In genomic region chr17:82548681-82549303, GRCh38 we compare ENCODE assay signal across 11 cellular contexts. TPM values are rescaled to one million over a fixed set of nuclear protein-coding genes. Genes with fewer than 3 reads are reported as not detected.
A peak's percentile ranks its signal among the peaks of the same experiment; 100 is the strongest.
DNase-seq lines count a peak whose midpoint lies in the region; ATAC-seq and TF ChIP-seq lines count a peak whose summit lies in the region.
"Had no signal": no experiment of that assay in that cellular context is flagged by ENCODE, and none has a peak within 500 bp of the region (broad histone marks: within the 10 kb centered on the region; RNA-seq: fewer than 3 reads in every experiment).

No MANE protein-coding gene starts in this region.

- peak overlapping the region in 1 of 4 donors; percentile 52 for H3K27ac ChIP-seq in Peyer's patch
- H3K27ac ChIP-seq: gastroesophageal sphincter had no signal

- TF ChIP-seq CTCF in mucosa of descending colon (IDR thresholded peaks at IDR 0.05) (no peak), Peyer's patch (IDR thresholded peaks at IDR 0.05) (no peak)

- H3K27me3 Mint-ChIP-seq in stimulated activated naive CD8-positive, alpha-beta T cell treated with anti-CD3 and anti-CD28 coated beads, Interleukin-15, amount 100 ng/mL, for 72 hours = no peaks in the 10 kb centered on the region
- H3K27me3 Mint-ChIP-seq in dendritic cell treated with granulocyte-macrophage colony-stimulating factor and Interleukin-4, amounts not matched to agents 40 ng/mL and 50 ng/mL, for 4 days = no peaks in the 10 kb centered on the region

- intact Hi-C loops in dendritic cell treated with granulocyte-macrophage colony-stimulating factor and Interleukin-4, amounts not matched to agents 40 ng/mL and 50 ng/mL, for 4 days (cut with micrococcal nuclease) = no loop called here
- intact Hi-C loops in mucosa of descending colon (cut with DNase I, micrococcal nuclease) = no loop called here

- H3K36me3 ChIP-seq in mucosa of descending colon (ENCODE audit: low read depth) (no peaks in the 10 kb centered on the region), Peyer's patch (no peaks in the 10 kb centered on the region)
- H3K36me3 ChIP-seq: gastroesophageal sphincter had no signal

- peak; percentile 18 for DNase-seq in stimulated activated naive CD8-positive, alpha-beta T cell treated with anti-CD3 and anti-CD28 coated beads, Interleukin-15, Interleukin-2, amounts not matched to agents 100 U/mL and 50 U/mL, for 24 hours
- DNase-seq in stimulated activated naive CD8-positive, alpha-beta T cell treated with anti-CD3 and anti-CD28 coated beads, Interleukin-15, amount 100 ng/mL, for 72 hours = no peak
- DNase-seq in mucosa of descending colon = peak; percentile 62 to 78 (median 70)
- DNase-seq in Peyer's patch = no peak
- DNase-seq in NCI-H345 treated with DMSO at 0.1 percent for 48 hours (lab: John Stamatoyannopoulos, UW; ENCODE audit: unreplicated experiment) = no peak
- DNase-seq: Caco-2 had no signal

- H3K36me3 Mint-ChIP-seq in dendritic cell treated with granulocyte-macrophage colony-stimulating factor and Interleukin-4, amounts not matched to agents 40 ng/mL and 50 ng/mL, for 4 days (ENCODE audit: low read depth) = no peaks in the 10 kb centered on the region

- no peak for TF ChIP-seq POLR2A in Peyer's patch (IDR thresholded peaks at IDR 0.05)

- H3K9me3 ChIP-seq in mucosa of descending colon = no peaks in the 10 kb centered on the region
- no peaks in the 10 kb centered on the region for H3K9me3 ChIP-seq in Peyer's patch
- H3K9me3 ChIP-seq: Caco-2, gastroesophageal sphincter had no signal

- H3K4me1 ChIP-seq in mucosa of descending colon (ENCODE audit: low read depth) (peaks cover 38% of the 10 kb centered on the region), Peyer's patch (peaks cover 0 to 30% (median 4%) of the 10 kb centered on the region in 4 donors)
- H3K4me1 ChIP-seq: Caco-2 had no signal

- H3K27me3 ChIP-seq in Peyer's patch = no peaks in the 10 kb centered on the region
- H3K27me3 ChIP-seq: gastroesophageal sphincter had no signal

- peak overlapping the region in 1 of 2 donors; percentile 71 for H3K27ac Mint-ChIP-seq in stimulated activated naive CD8-positive, alpha-beta T cell treated with anti-CD3 and anti-CD28 coated beads, Interleukin-15, amount 100 ng/mL, for 72 hours
- H3K27ac Mint-ChIP-seq in dendritic cell treated with granulocyte-macrophage colony-stimulating factor and Interleukin-4, amounts not matched to agents 40 ng/mL and 50 ng/mL, for 4 days = peak overlapping the region; percentile 46

- peak; percentile 19 for ATAC-seq in stimulated activated naive CD8-positive, alpha-beta T cell treated with anti-CD3 and anti-CD28 coated beads, Interleukin-15, Interleukin-2, amounts not matched to agents 100 U/mL and 50 U/mL, for 24 hours
- no peak for ATAC-seq in stimulated activated naive CD8-positive, alpha-beta T cell treated with anti-CD3 and anti-CD28 coated beads, Interleukin-15, amount 100 ng/mL, for 72 hours
- ATAC-seq in mucosa of descending colon (peak; percentile 87), HG03460 (IDR thresholded peaks at IDR 0.05; ENCODE audit: unreplicated experiment) (no peak), HG03039 (IDR thresholded peaks at IDR 0.05; ENCODE audit: unreplicated experiment) (no peak)
- ATAC-seq: activated CD4-positive, CD25-positive, alpha-beta regulatory T cell treated with anti-CD3 and anti-CD28 coated beads, Interleukin-2, amount 50 U/mL, for 24 hours; gastroesophageal sphincter had no signal

- H3K4me3 ChIP-seq in mucosa of descending colon = no peak overlapping the region
- H3K4me3 ChIP-seq in Peyer's patch = no peak overlapping the region
- H3K4me3 ChIP-seq: gastroesophageal sphincter had no signal

- no peaks in the 10 kb centered on the region for H3K9me3 Mint-ChIP-seq in stimulated activated naive CD8-positive, alpha-beta T cell treated with anti-CD3 and anti-CD28 coated beads, Interleukin-15, amount 100 ng/mL, for 72 hours
- no peaks in the 10 kb centered on the region for H3K9me3 Mint-ChIP-seq in dendritic cell treated with granulocyte-macrophage colony-stimulating factor and Interleukin-4, amounts not matched to agents 40 ng/mL and 50 ng/mL, for 4 days

- no peak overlapping the region for H3K4me3 Mint-ChIP-seq in stimulated activated naive CD8-positive, alpha-beta T cell treated with anti-CD3 and anti-CD28 coated beads, Interleukin-15, amount 100 ng/mL, for 72 hours
- H3K4me3 Mint-ChIP-seq in dendritic cell treated with granulocyte-macrophage colony-stimulating factor and Interleukin-4, amounts not matched to agents 40 ng/mL and 50 ng/mL, for 4 days = peak overlapping the region; percentile 23

- peaks cover 59% of the 10 kb centered on the region for H3K4me1 Mint-ChIP-seq in stimulated activated naive CD8-positive, alpha-beta T cell treated with anti-CD3 and anti-CD28 coated beads, Interleukin-15, amount 100 ng/mL, for 72 hours
- H3K4me1 Mint-ChIP-seq in dendritic cell treated with granulocyte-macrophage colony-stimulating factor and Interleukin-4, amounts not matched to agents 40 ng/mL and 50 ng/mL, for 4 days (ENCODE audit: low read depth) = peaks cover 72% of the 10 kb centered on the region

RNA-seq across cellular contexts. Expression of gene FOXK2, which starts 29.3 kb away (rescaled TPM):
- 10 to 100 TPM; 39.7 to 62.3 (median 43.5) TPM for total RNA-seq in mucosa of descending colon
- 10 to 100 TPM; 40.6 to 67.7 (median 61.1) TPM for total RNA-seq in Peyer's patch

Comparison
In these comparisons a context has a peak if more than half of its experiments do, and no peak if none do; other contexts are left out.
1. ATAC-seq: peak in stimulated activated naive CD8-positive, alpha-beta T cell treated with anti-CD3 and anti-CD28 coated beads, Interleukin-15, Interleukin-2, amounts not matched to agents 100 U/mL and 50 U/mL, for 24 hours (single experiment) and mucosa of descending colon (single experiment); none in stimulated activated naive CD8-positive, alpha-beta T cell treated with anti-CD3 and anti-CD28 coated beads, Interleukin-15, amount 100 ng/mL, for 72 hours (single experiment), HG03460 (single experiment) and HG03039 (single experiment).
2. DNase-seq: peak in stimulated activated naive CD8-positive, alpha-beta T cell treated with anti-CD3 and anti-CD28 coated beads, Interleukin-15, Interleukin-2, amounts not matched to agents 100 U/mL and 50 U/mL, for 24 hours (single experiment) and mucosa of descending colon (3 of 3); none in stimulated activated naive CD8-positive, alpha-beta T cell treated with anti-CD3 and anti-CD28 coated beads, Interleukin-15, amount 100 ng/mL, for 72 hours (0 of 2), Peyer's patch (0 of 3) and NCI-H345 treated with DMSO at 0.1 percent for 48 hours (single experiment).